ENCODE assay signal across 12 cellular contexts in genomic region chr16:88533381-88533831, GRCh38. TPM values are rescaled to one million over a fixed set of nuclear protein-coding genes. Genes with fewer than 3 reads are reported as not detected.
DNase-seq lines count a peak whose midpoint lies in the region; ATAC-seq, FAIRE-seq and TF ChIP-seq lines count a peak whose summit lies in the region.
"Had no signal": no experiment of that assay in that cellular context is flagged by ENCODE, and none has a peak within 500 bp of the region (broad histone marks: within the 10 kb centered on the region; RNA-seq: fewer than 3 reads in every experiment).

No MANE protein-coding gene starts in this region.

- CTCF ChIA-PET in activated CD4-positive, alpha-beta T cell treated with anti-CD3 and anti-CD28 coated beads, Interleukin-2, amount 10 ng/mL, durations not matched to agents 7 days and 5 days (lab: Charles Lee) = interaction anchor here (1.2 to 2.5 kb wide), 3 partner anchors 17 to 90 kb away, joined by 3 to 7 read pairs (median 4); partner anchors contain the start of gene ZC3H18

- intact Hi-C loops in gastrocnemius medialis (cut with DNase I; ENCODE audit: low total_unique reads) = loop anchor here (5.0 kb wide), 1 partner anchor 141 kb away; no protein-coding TSS in a partner anchor

- peak; percentile 45 for DNase-seq in astrocyte (ENCODE audit: low read depth)
- DNase-seq in iPS DF 6.9 (ENCODE audit: low read depth, low spot score) = no peak
- DNase-seq in gastrocnemius medialis = no peak
- no peak for DNase-seq in activated CD4-positive, alpha-beta T cell treated with anti-CD3 and anti-CD28 coated beads, Interleukin-2, amount 10 ng/mL, durations not matched to agents 7 days and 5 days
- no peak for DNase-seq in NCI-H510A (lab: John Stamatoyannopoulos, UW)
- DNase-seq: NCI-H1417 treated with DMSO at 0.1 percent for 48 hours had no signal

- no CpG with 5 or more reads among the region's 62 CpGs for WGBS in iPS DF 6.9 (ENCODE audit: insufficient coverage, insufficient read length)

- H3K27me3 ChIP-seq in astrocyte (ENCODE audit: insufficient read depth, low read length) (peaks cover 3% of the 10 kb centered on the region), iPS DF 6.9 (ENCODE audit: control insufficient read depth, insufficient read depth, low read length) (no peaks in the 10 kb centered on the region), gastrocnemius medialis (no peaks in the 10 kb centered on the region)
- H3K27me3 ChIP-seq: adrenal gland had no signal

- H3K27ac ChIP-seq in astrocyte (ENCODE audit: low read depth, low read length) (no peak overlapping the region), iPS DF 6.9 (ENCODE audit: low read length) (no peak overlapping the region), gastrocnemius medialis (no peak overlapping the region)

- no peak for TF ChIP-seq CTCF in astrocyte (IDR thresholded peaks at IDR 0.05; ENCODE audit: insufficient read depth, low read depth, low read length)
- TF ChIP-seq CTCF in gastrocnemius medialis (IDR thresholded peaks at IDR 0.05 in 4 of 5, conservative IDR thresholded peaks at IDR 0.05 in 1 of 5) = no peak

- H3K27me3 Mint-ChIP-seq in astrocyte (ENCODE audit: low read depth, unreplicated experiment) = peaks cover 7% of the 10 kb centered on the region
- no peaks in the 10 kb centered on the region for H3K27me3 Mint-ChIP-seq in activated CD4-positive, alpha-beta T cell treated with anti-CD3 and anti-CD28 coated beads, Interleukin-2, amount 10 ng/mL, durations not matched to agents 7 days and 5 days

- in situ Hi-C loops in gastrocnemius medialis (cut with MboI; ENCODE audit: low sequenced_read_pairs in 4 of 4) = no loop called here

- peak; percentile 22 to 44 for ATAC-seq in gastrocnemius medialis
- ATAC-seq in HG03521 (IDR thresholded peaks at IDR 0.05; ENCODE audit: unreplicated experiment) = no peak
- ATAC-seq in HG02970 (IDR thresholded peaks at IDR 0.05; ENCODE audit: low FRiP score, unreplicated experiment) = no peak

- H3K36me3 ChIP-seq in ES-I3 (ENCODE audit: insufficient read depth, low read length) (no peaks in the 10 kb centered on the region), astrocyte (ENCODE audit: insufficient read depth, low read length) (no peaks in the 10 kb centered on the region), iPS DF 6.9 (ENCODE audit: control insufficient read depth, insufficient read depth, low read length) (no peaks in the 10 kb centered on the region; the same call in 1 of the 2 replicates), gastrocnemius medialis (no peaks in the 10 kb centered on the region)
- H3K36me3 ChIP-seq: adrenal gland had no signal

- no peak for TF ChIP-seq POLR2A in gastrocnemius medialis (IDR thresholded peaks at IDR 0.05)

- no peaks in the 10 kb centered on the region for H3K79me2 ChIP-seq in astrocyte (ENCODE audit: insufficient read depth, low read length)

- no peak overlapping the region for H2AFZ ChIP-seq in astrocyte (ENCODE audit: low read depth, low read length)

- H3K27ac Mint-ChIP-seq in astrocyte (ENCODE audit: unreplicated experiment) = no peak overlapping the region
- no peak overlapping the region for H3K27ac Mint-ChIP-seq in activated CD4-positive, alpha-beta T cell treated with anti-CD3 and anti-CD28 coated beads, Interleukin-2, amount 10 ng/mL, durations not matched to agents 7 days and 5 days
- H3K27ac Mint-ChIP-seq: natural killer cell; stimulated activated naive B cell treated with anti-CD40 and anti-IgM and Interleukin-4, amounts not matched to agents 10 μg/mL and 1 μg/mL and 100 μg/mL, for 72 hours had no signal

- H3K4me1 ChIP-seq in ES-I3 (ENCODE audit: insufficient read depth, low read length) = no peaks in the 10 kb centered on the region; the same call in 1 of the 2 replicates
- peaks cover 12% of the 10 kb centered on the region for H3K4me1 ChIP-seq in astrocyte (ENCODE audit: insufficient read depth, low read length)
- H3K4me1 ChIP-seq in iPS DF 6.9 (ENCODE audit: control insufficient read depth, insufficient read depth, low read length) = peaks cover 5% of the 10 kb centered on the region
- H3K4me1 ChIP-seq in gastrocnemius medialis = peaks cover 7 to 25% of the 10 kb centered on the region in 2 donors

- no peaks in the 10 kb centered on the region for H3K9me3 Mint-ChIP-seq in astrocyte (ENCODE audit: unreplicated experiment)
- H3K9me3 Mint-ChIP-seq in activated CD4-positive, alpha-beta T cell treated with anti-CD3 and anti-CD28 coated beads, Interleukin-2, amount 10 ng/mL, durations not matched to agents 7 days and 5 days = no peaks in the 10 kb centered on the region
- H3K9me3 Mint-ChIP-seq: natural killer cell; stimulated activated naive B cell treated with anti-CD40 and anti-IgM and Interleukin-4, amounts not matched to agents 10 μg/mL and 1 μg/mL and 100 μg/mL, for 72 hours had no signal

- peaks cover 4% of the 10 kb centered on the region for H3K4me1 Mint-ChIP-seq in astrocyte (ENCODE audit: low read depth, unreplicated experiment)
- peaks cover 8% of the 10 kb centered on the region for H3K4me1 Mint-ChIP-seq in activated CD4-positive, alpha-beta T cell treated with anti-CD3 and anti-CD28 coated beads, Interleukin-2, amount 10 ng/mL, durations not matched to agents 7 days and 5 days

- H4K20me1 ChIP-seq in astrocyte (ENCODE audit: insufficient read depth, low read length) = peaks cover 9% of the 10 kb centered on the region

- peaks cover 15% of the 10 kb centered on the region for H3K36me3 Mint-ChIP-seq in astrocyte (ENCODE audit: low read depth, unreplicated experiment)
- peaks cover 6% of the 10 kb centered on the region for H3K36me3 Mint-ChIP-seq in activated CD4-positive, alpha-beta T cell treated with anti-CD3 and anti-CD28 coated beads, Interleukin-2, amount 10 ng/mL, durations not matched to agents 7 days and 5 days (ENCODE audit: low read depth)
- H3K36me3 Mint-ChIP-seq: natural killer cell had no signal

- H3K4me2 ChIP-seq in astrocyte (ENCODE audit: low read length) = peak overlapping the region; percentile 81

- H3K9ac ChIP-seq in ES-I3 (ENCODE audit: low read depth, low read length) (peak overlapping the region; percentile 67), astrocyte (ENCODE audit: low read length) (no peak overlapping the region)

- POLR2A ChIA-PET in activated CD4-positive, alpha-beta T cell treated with anti-CD3 and anti-CD28 coated beads, Interleukin-2, amount 10 ng/mL, durations not matched to agents 7 days and 5 days (lab: Charles Lee) = no interaction called here

- FAIRE-seq in astrocyte (lab: Jason Lieb, UNC) = no peak

- H3K4me3 Mint-ChIP-seq in astrocyte (ENCODE audit: unreplicated experiment) = no peak overlapping the region
- H3K4me3 Mint-ChIP-seq in activated CD4-positive, alpha-beta T cell treated with anti-CD3 and anti-CD28 coated beads, Interleukin-2, amount 10 ng/mL, durations not matched to agents 7 days and 5 days = no peak overlapping the region
- H3K4me3 Mint-ChIP-seq: natural killer cell had no signal

- H3K9me3 ChIP-seq in ES-I3 (ENCODE audit: control insufficient read depth, insufficient read depth, low read length) (no peaks in the 10 kb centered on the region), astrocyte (ENCODE audit: insufficient read depth, low read depth, low read length) (no peaks in the 10 kb centered on the region), iPS DF 6.9 (ENCODE audit: control insufficient read depth, insufficient read depth, low read length) (no peaks in the 10 kb centered on the region), gastrocnemius medialis (no peaks in the 10 kb centered on the region)
- H3K9me3 ChIP-seq: adrenal gland had no signal

- H3K4me3 ChIP-seq in astrocyte (ENCODE audit: insufficient read depth, low read depth, low read length) (peak overlapping the region; percentile 28), iPS DF 6.9 (ENCODE audit: low read length) (peak overlapping the region; percentile 62; the same call in 1 of the 2 replicates), gastrocnemius medialis (peak overlapping the region; percentile 47 to 63 (median 56))

RNA-seq across cellular contexts. Expression of gene ZC3H18, which starts 36.8 kb away (rescaled TPM):
- total RNA-seq in astrocyte = 31.6 and 32.8 TPM in 2 replicates
- 10 to 100 TPM; 10.9 to 20.5 (median 18.4) TPM for total RNA-seq in gastrocnemius medialis
- 10 to 100 TPM; 77.1 to 87.0 TPM for total RNA-seq in activated CD4-positive, alpha-beta T cell treated with anti-CD3 and anti-CD28 coated beads, Interleukin-2, amount 10 ng/mL, durations not matched to agents 7 days and 5 days

Comparison
In these comparisons a context has a peak if more than half of its experiments do, and no peak if none do; other contexts are left out.
1. ATAC-seq: peak in gastrocnemius medialis (2 of 2); none in HG03521 (single experiment) and HG02970 (single experiment).
2. Peak in every context shown above with its lines, with median percentiles within 50 percentile points of each other: H3K4me3 ChIP-seq.